Comparison of ENCODE assay signal across 9 cellular contexts in the genomic region with DNA sequence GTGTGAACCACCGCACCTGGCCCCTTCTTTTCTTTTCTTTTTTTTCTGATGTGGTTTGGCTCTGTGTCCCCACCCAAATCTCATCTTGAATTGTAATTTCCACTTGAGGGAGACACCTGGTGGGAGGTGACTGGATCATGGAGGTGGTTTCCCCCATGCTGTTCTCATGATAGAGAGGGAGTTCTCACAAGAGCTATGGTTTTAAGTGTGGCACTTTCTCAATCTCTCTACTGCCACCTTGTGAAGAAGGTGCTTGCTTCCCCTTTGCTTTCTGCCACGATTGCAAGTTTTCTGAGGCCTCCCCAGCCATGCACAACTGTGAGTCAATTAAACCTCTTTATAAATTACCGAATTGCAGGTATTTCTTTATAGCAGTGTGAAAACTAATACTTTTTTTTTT. TPM values are rescaled to one million over a fixed set of nuclear protein-coding genes. Genes with fewer than 3 reads are reported as not detected.
A peak's percentile ranks its signal among the peaks of the same experiment; 100 is the strongest.
DNase-seq lines count a peak whose midpoint lies in the region; ATAC-seq and TF ChIP-seq lines count a peak whose summit lies in the region.
"Had no signal": no experiment of that assay in that cellular context is flagged by ENCODE, and none has a peak within 500 bp of the region (broad histone marks: within the 10 kb centered on the region; RNA-seq: fewer than 3 reads in every experiment).

No MANE protein-coding gene starts in this region.

- H3K4me1 ChIP-seq in foreskin keratinocyte (peaks cover 7% of the 10 kb centered on the region), ascending aorta (peaks cover 0 to 7% of the 10 kb centered on the region in 2 donors)

- no peaks in the 10 kb centered on the region for H3K9me3 ChIP-seq in ascending aorta

- ATAC-seq in foreskin keratinocyte (no peak), GM18517 (IDR thresholded peaks at IDR 0.05; ENCODE audit: unreplicated experiment) (no peak), HG03025 (IDR thresholded peaks at IDR 0.05; ENCODE audit: low FRiP score, unreplicated experiment) (no peak)
- ATAC-seq: activated CD8-positive, alpha-beta memory T cell treated with anti-CD3 and anti-CD28 coated beads, Interleukin-2, amount 10 ng/mL, durations not matched to agents 7 days and 5 days had no signal

- DNase-seq in HCEC 1CT (peak; percentile 37), SK-N-DZ (ENCODE audit: low spot score) (peak; percentile 30), foreskin keratinocyte (peak in 1 of 2 donors; percentile 35), NCI-H2107 treated with DMSO at 0.1 percent for 48 hours (lab: John Stamatoyannopoulos, UW; ENCODE audit: unreplicated experiment) (no peak), ascending aorta (ENCODE audit: low spot score in 2 of 2) (no peak)
- DNase-seq: activated CD8-positive, alpha-beta memory T cell treated with anti-CD3 and anti-CD28 coated beads, Interleukin-2, amount 10 ng/mL, durations not matched to agents 7 days and 5 days had no signal

- intact Hi-C loops in ascending aorta (cut with DNase I), result no loop called here

- no peak overlapping the region for H3K4me3 ChIP-seq in ascending aorta

- H3K27me3 ChIP-seq in foreskin keratinocyte, result peaks cover 2% of the 10 kb centered on the region
- H3K27me3 ChIP-seq in ascending aorta, result no peaks in the 10 kb centered on the region

- H3K27ac ChIP-seq in C4-2B (no peak overlapping the region), foreskin keratinocyte (no peak overlapping the region), ascending aorta (no peak overlapping the region)

- no peaks in the 10 kb centered on the region for H3K36me3 ChIP-seq in ascending aorta

- peak; percentile 71 for TF ChIP-seq CTCF in C4-2B (conservative IDR thresholded peaks at IDR 0.05)
- peak; percentile 63 for TF ChIP-seq CTCF in foreskin keratinocyte (conservative IDR thresholded peaks at IDR 0.05)
- peak in 1 of 3 experiments; percentile 16 for TF ChIP-seq CTCF in ascending aorta (IDR thresholded peaks at IDR 0.05)

RNA-seq across cellular contexts. Expression of gene TCN2, which starts 4.9 kb away (rescaled TPM):
- 8.5 and 9.7 TPM in 2 replicates for polyA plus RNA-seq in SK-N-DZ (2014; cell fraction: cytosol; rRNA removed)
- 7.3 and 7.8 TPM in 2 replicates for polyA plus RNA-seq in SK-N-DZ (2014; cell fraction: nucleus; rRNA removed)
- total RNA-seq in foreskin keratinocyte (1.4 and 1.8 TPM in 2 replicates), ascending aorta (56.8 TPM)
- 1.6 and 1.9 TPM in 2 replicates for polyA plus RNA-seq in foreskin keratinocyte

RNA-seq across cellular contexts. Expression of gene PES1, which starts 10.3 kb away (rescaled TPM):
- polyA plus RNA-seq in SK-N-DZ (2014; cell fraction: cytosol; rRNA removed), result 62.8 and 92.6 TPM in 2 replicates
- 71.5 and 84.6 TPM in 2 replicates for polyA plus RNA-seq in SK-N-DZ (2014; cell fraction: nucleus; rRNA removed)
- 89.1 and 105 TPM in 2 replicates for total RNA-seq in foreskin keratinocyte
- 93.8 and 100 TPM in 2 replicates for polyA plus RNA-seq in foreskin keratinocyte
- total RNA-seq in ascending aorta, result 24.7 TPM

RNA-seq across cellular contexts. Expression of gene GAL3ST1, which starts 27.6 kb away (rescaled TPM):
- 0.49 TPM in 1 of 2 replicates, not detected in the other for polyA plus RNA-seq in SK-N-DZ (2014; cell fraction: cytosol; rRNA removed)
- polyA plus RNA-seq in SK-N-DZ (2014; cell fraction: nucleus; rRNA removed), result not detected in 2 replicates
- total RNA-seq in foreskin keratinocyte, result not detected in 2 replicates
- polyA plus RNA-seq in foreskin keratinocyte, result not detected in 2 replicates
- not detected for total RNA-seq in ascending aorta
- total RNA-seq: activated CD8-positive, alpha-beta memory T cell treated with anti-CD3 and anti-CD28 coated beads, Interleukin-2, amount 10 ng/mL, durations not matched to agents 7 days and 5 days had no signal

RNA-seq across cellular contexts. Expression of gene SLC35E4, which starts 33.5 kb away (rescaled TPM):
- polyA plus RNA-seq in SK-N-DZ (2014; cell fraction: cytosol; rRNA removed), result 4.0 and 5.4 TPM in 2 replicates
- 0.73 and 2.0 TPM in 2 replicates for polyA plus RNA-seq in SK-N-DZ (2014; cell fraction: nucleus; rRNA removed)
- total RNA-seq in foreskin keratinocyte, result 4.4 and 5.6 TPM in 2 replicates
- polyA plus RNA-seq in foreskin keratinocyte, result 4.3 TPM in 2 replicates
- 38.1 TPM for total RNA-seq in ascending aorta

RNA-seq across cellular contexts. Expression of gene SEC14L6, which starts 55.5 kb away (rescaled TPM):
- polyA plus RNA-seq in SK-N-DZ (2014; cell fraction: cytosol; rRNA removed), result not detected in 2 replicates
- polyA plus RNA-seq in SK-N-DZ (2014; cell fraction: nucleus; rRNA removed), result not detected in 2 replicates
- 0.07 TPM in 1 of 2 replicates, not detected in the other for total RNA-seq in foreskin keratinocyte
- polyA plus RNA-seq in foreskin keratinocyte, result 0.02 and 0.03 TPM in 2 replicates
- total RNA-seq in ascending aorta, result not detected

Comparison
In these comparisons a context has a peak if more than half of its experiments do, and no peak if none do; other contexts are left out.
1. DNase-seq: peak in HCEC 1CT (single experiment) and SK-N-DZ (single experiment); none in NCI-H2107 treated with DMSO at 0.1 percent for 48 hours (single experiment) and ascending aorta (0 of 2).
2. RNA of gene TCN2, which starts 4.9 kb away (total RNA-seq): 56.8 TPM in ascending aorta (single experiment); 1.4 to 1.8 TPM in foreskin keratinocyte; every median in the first group is over 10 times any median in the second.